ENCODE assay signal across 8 cellular contexts in the genomic region with DNA sequence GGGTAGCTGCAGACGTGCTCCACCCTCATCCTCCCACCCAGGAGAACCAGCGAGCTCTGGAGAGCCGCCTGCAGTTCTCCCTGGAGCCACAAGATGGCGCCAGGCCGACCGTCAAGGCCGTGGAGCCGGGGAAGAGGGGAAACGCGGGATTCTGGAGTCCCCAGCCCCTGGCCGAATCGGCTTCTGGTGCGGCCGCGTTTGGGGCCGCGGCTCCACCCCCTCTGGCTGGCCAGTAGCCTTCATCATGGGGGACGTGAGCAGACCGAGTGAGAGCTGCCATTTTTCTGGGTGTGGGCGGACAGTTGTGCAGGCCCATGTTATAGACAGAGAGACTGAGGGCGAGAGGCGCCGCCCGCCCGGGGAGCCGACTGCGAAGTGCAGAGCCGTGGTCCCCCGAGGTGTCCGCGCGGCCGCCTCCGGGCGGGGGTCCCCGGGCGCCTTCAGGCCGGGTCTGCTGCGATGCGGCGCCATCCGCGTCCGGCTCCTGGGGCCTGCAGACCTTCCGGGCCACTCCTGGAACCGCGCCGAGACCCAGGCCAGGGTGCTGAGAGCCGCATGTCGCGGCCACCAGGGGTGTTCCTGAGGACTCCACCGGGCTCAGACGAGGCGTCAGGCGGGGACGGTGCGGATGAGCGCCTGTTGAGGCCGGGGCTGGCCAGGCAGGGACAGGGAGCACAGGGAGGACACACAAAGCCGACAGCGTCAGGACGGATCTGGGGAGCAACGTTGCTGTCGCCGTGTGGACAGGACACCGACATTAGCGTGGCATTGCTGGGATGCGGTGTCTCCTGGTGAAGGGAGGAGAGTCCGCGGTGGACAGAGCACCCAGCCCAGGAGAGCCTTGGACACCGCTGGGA.
DNase-seq lines count a peak whose midpoint lies in the region; ATAC-seq and TF ChIP-seq lines count a peak whose summit lies in the region.

No MANE protein-coding gene starts in this region.

- H3F3A ChIP-seq in GM23248 (ENCODE audit: insufficient read depth), result no peaks in the 10 kb centered on the region

- in situ Hi-C loops in GM23248 (cut with MboI), result loop anchor here (25.0 kb wide), 1 partner anchor 400 kb away; no protein-coding TSS in a partner anchor

- H2AFZ ChIP-seq in GM23248, result peak overlapping the region; percentile 59

- no peaks in the 10 kb centered on the region; the same call in none of the 2 replicates for H3K27me3 ChIP-seq in GM23248 (replicated peaks; ENCODE audit: insufficient read depth)

- peak overlapping the region; percentile 29 for H3K4me2 ChIP-seq in GM23248 (ENCODE audit: unreplicated experiment)

- peak overlapping the region; percentile 55 for H3K4me3 ChIP-seq in GM23248
- no peak overlapping the region for H3K4me3 ChIP-seq in WI38 (ENCODE audit: low read depth, low read length)
- H3K4me3 ChIP-seq in choroid plexus epithelial cell (ENCODE audit: low read depth, low read length), result peak overlapping the region; percentile 53

- no peaks in the 10 kb centered on the region for H4K20me1 ChIP-seq in GM23248 (ENCODE audit: insufficient read depth)

- TF ChIP-seq CTCF in WI38 (IDR thresholded peaks at IDR 0.05; ENCODE audit: low read depth, low read length) (peak; percentile 99), choroid plexus epithelial cell (conservative IDR thresholded peaks at IDR 0.05; ENCODE audit: low read depth, low read length) (peak; percentile 98)

- H3K4me1 ChIP-seq in GM23248 (ENCODE audit: insufficient read depth), result peaks cover 6% of the 10 kb centered on the region

- H3K27ac ChIP-seq in GM23248, result no peak overlapping the region

- no peaks in the 10 kb centered on the region for H3K36me3 ChIP-seq in GM23248 (ENCODE audit: low read depth)

- DNase-seq in DMS114 treated with DMSO at 0.1 percent for 48 hours (lab: John Stamatoyannopoulos, UW; ENCODE audit: unreplicated experiment), result peak; percentile 57
- peak; percentile 75 for DNase-seq in GM23248
- peak; percentile 47 for DNase-seq in MV-4-11 (lab: John Stamatoyannopoulos, UW)
- DNase-seq in choroid plexus epithelial cell (ENCODE audit: low read depth), result peak; percentile 92
- DNase-seq in left kidney (ENCODE audit: low read depth, low spot score), result peak; percentile 94
- DNase-seq in stimulated activated CD4-positive, alpha-beta T cell treated with anti-CD3 and anti-CD28 coated beads, Interleukin-2, amount 100 ng/mL, for 24 hours, result peak; percentile 54 to 79

- no peaks in the 10 kb centered on the region for H3K9me3 ChIP-seq in GM23248 (ENCODE audit: low read depth)

- 45 to 57% methylated on average over 50 to 60 of the region's 71 CpGs for WGBS in GM23248 (ENCODE audit: low coverage in 1 of 2, low lambda C conversion rate in 2 of 2, missing lambda C conversion rate in 2 of 2), 2 experiments

- no peaks in the 10 kb centered on the region for H3K9me2 ChIP-seq in GM23248 (ENCODE audit: insufficient read depth)

- no peak overlapping the region for H3K9ac ChIP-seq in GM23248

- no peak for ATAC-seq in HG03378 (IDR thresholded peaks at IDR 0.05; ENCODE audit: unreplicated experiment)

- no peaks in the 10 kb centered on the region for H3K79me2 ChIP-seq in GM23248 (ENCODE audit: insufficient read depth)
